In genomic region chr5:5316333-5316732, GRCh38 we compare ENCODE assay signal across 1 cellular context.
TF ChIP-seq lines count a peak whose summit lies in the region.

No MANE protein-coding gene starts in this region.

TF ChIP-seq in SK-N-SH, 30 proteins besides CTCF, POLR2A, EP300 and RAD21 (continued from another document):
- TF ChIP-seq NRF1 (IDR thresholded peaks at IDR 0.05; ENCODE audit: low read depth, low read length) (no peak), JUND (IDR thresholded peaks at IDR 0.05) (peak; percentile 30; the same call in 1 of the 2 replicates), PBX3 (IDR thresholded peaks at IDR 0.05) (peak; percentile 83), YY1 (IDR thresholded peaks at IDR 0.05; ENCODE audit: low read depth) (no peak), RXRA (IDR thresholded peaks at IDR 0.05; ENCODE audit: borderline replicate concordance, low read depth) (no peak), TCF12 (IDR thresholded peaks at IDR 0.05) (peak; percentile 72)
